1 cellular context compared by ENCODE assay signal in the genomic region with DNA sequence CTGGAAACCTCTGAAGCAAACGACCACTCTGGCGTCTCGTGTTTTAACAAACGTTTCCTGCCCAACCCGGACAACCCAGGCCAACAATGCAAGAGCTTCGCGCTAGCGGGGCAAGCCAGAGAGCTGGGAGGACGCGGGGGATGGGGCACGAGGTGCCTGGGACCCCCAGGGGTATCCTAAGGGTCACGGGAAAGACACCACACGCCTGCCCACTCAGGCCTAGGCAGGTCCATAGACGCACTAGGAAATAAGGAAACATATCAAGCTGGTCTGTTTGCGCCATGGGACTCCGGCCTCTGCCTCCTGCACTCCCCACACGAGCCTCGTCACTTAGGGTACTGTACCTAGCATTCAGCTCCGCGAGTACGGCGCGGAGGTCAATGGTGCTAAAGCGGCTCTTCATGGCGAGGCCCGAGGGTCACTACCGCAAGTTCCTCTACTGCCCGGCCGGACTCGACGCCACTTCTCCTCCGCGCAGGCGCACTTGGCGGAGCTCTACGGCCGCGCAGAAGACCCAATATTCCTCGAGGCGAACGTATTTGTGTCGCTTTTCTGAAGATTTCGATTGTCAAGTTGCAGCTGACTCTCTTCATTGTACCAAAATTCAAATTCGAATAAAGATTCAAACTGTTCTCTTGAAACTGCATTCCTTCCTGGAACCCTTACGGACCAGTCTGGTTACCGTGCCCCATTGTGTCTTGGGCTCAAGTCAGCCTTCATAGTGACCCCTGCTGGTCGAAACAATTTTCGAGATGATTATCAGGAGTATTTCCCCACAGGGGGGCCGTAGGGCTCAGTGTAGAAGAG.
TF ChIP-seq lines count a peak whose summit lies in the region.

A gene with protein sequence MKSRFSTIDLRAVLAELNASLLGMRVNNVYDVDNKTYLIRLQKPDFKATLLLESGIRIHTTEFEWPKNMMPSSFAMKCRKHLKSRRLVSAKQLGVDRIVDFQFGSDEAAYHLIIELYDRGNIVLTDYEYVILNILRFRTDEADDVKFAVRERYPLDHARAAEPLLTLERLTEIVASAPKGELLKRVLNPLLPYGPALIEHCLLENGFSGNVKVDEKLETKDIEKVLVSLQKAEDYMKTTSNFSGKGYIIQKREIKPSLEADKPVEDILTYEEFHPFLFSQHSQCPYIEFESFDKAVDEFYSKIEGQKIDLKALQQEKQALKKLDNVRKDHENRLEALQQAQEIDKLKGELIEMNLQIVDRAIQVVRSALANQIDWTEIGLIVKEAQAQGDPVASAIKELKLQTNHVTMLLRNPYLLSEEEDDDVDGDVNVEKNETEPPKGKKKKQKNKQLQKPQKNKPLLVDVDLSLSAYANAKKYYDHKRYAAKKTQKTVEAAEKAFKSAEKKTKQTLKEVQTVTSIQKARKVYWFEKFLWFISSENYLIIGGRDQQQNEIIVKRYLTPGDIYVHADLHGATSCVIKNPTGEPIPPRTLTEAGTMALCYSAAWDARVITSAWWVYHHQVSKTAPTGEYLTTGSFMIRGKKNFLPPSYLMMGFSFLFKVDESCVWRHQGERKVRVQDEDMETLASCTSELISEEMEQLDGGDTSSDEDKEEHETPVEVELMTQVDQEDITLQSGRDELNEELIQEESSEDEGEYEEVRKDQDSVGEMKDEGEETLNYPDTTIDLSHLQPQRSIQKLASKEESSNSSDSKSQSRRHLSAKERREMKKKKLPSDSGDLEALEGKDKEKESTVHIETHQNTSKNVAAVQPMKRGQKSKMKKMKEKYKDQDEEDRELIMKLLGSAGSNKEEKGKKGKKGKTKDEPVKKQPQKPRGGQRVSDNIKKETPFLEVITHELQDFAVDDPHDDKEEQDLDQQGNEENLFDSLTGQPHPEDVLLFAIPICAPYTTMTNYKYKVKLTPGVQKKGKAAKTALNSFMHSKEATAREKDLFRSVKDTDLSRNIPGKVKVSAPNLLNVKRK (minus strand): TSS at position 438 of the 807 bp plus-strand sequence. CDS start 35 bp downstream, at position 403.

TF ChIP-seq in HepG2, 621 proteins besides CTCF, POLR2A, EP300 and RAD21 (continued from another document and continues in another):
- TF ChIP-seq, protein P1, sequence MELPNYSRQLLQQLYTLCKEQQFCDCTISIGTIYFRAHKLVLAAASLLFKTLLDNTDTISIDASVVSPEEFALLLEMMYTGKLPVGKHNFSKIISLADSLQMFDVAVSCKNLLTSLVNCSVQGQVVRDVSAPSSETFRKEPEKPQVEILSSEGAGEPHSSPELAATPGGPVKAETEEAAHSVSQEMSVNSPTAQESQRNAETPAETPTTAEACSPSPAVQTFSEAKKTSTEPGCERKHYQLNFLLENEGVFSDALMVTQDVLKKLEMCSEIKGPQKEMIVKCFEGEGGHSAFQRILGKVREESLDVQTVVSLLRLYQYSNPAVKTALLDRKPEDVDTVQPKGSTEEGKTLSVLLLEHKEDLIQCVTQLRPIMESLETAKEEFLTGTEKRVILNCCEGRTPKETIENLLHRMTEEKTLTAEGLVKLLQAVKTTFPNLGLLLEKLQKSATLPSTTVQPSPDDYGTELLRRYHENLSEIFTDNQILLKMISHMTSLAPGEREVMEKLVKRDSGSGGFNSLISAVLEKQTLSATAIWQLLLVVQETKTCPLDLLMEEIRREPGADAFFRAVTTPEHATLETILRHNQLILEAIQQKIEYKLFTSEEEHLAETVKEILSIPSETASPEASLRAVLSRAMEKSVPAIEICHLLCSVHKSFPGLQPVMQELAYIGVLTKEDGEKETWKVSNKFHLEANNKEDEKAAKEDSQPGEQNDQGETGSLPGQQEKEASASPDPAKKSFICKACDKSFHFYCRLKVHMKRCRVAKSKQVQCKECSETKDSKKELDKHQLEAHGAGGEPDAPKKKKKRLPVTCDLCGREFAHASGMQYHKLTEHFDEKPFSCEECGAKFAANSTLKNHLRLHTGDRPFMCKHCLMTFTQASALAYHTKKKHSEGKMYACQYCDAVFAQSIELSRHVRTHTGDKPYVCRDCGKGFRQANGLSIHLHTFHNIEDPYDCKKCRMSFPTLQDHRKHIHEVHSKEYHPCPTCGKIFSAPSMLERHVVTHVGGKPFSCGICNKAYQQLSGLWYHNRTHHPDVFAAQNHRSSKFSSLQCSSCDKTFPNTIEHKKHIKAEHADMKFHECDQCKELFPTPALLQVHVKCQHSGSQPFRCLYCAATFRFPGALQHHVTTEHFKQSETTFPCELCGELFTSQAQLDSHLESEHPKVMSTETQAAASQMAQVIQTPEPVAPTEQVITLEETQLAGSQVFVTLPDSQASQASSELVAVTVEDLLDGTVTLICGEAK (IDR thresholded peaks at IDR 0.05) = no peak
- TF ChIP-seq, protein P1 (CRISPR knock-in tag; IDR thresholded peaks at IDR 0.05) = peak; percentile 87
- TF ChIP-seq RBFOX2 (IDR thresholded peaks at IDR 0.05; ENCODE audit: low read depth, low read length) = peak; percentile 80
- TF ChIP-seq, protein P2, sequence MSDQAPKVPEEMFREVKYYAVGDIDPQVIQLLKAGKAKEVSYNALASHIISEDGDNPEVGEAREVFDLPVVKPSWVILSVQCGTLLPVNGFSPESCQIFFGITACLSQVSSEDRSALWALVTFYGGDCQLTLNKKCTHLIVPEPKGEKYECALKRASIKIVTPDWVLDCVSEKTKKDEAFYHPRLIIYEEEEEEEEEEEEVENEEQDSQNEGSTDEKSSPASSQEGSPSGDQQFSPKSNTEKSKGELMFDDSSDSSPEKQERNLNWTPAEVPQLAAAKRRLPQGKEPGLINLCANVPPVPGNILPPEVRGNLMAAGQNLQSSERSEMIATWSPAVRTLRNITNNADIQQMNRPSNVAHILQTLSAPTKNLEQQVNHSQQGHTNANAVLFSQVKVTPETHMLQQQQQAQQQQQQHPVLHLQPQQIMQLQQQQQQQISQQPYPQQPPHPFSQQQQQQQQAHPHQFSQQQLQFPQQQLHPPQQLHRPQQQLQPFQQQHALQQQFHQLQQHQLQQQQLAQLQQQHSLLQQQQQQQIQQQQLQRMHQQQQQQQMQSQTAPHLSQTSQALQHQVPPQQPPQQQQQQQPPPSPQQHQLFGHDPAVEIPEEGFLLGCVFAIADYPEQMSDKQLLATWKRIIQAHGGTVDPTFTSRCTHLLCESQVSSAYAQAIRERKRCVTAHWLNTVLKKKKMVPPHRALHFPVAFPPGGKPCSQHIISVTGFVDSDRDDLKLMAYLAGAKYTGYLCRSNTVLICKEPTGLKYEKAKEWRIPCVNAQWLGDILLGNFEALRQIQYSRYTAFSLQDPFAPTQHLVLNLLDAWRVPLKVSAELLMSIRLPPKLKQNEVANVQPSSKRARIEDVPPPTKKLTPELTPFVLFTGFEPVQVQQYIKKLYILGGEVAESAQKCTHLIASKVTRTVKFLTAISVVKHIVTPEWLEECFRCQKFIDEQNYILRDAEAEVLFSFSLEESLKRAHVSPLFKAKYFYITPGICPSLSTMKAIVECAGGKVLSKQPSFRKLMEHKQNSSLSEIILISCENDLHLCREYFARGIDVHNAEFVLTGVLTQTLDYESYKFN (CRISPR knock-in tag; conservative IDR thresholded peaks at IDR 0.05) = 0 out of 2 replicates have a peak, but pooled peaks have one; percentile 26
- TF ChIP-seq TEAD3 (CRISPR knock-in tag; optimal IDR thresholded peaks at IDR 0.05; ENCODE audit: borderline replicate concordance) = no peak
- no peak for TF ChIP-seq FOXJ3 (CRISPR knock-in tag; IDR thresholded peaks at IDR 0.05; ENCODE audit: borderline replicate concordance)
- TF ChIP-seq ZNF747 (CRISPR knock-in tag; IDR thresholded peaks at IDR 0.05; ENCODE audit: borderline replicate concordance) = peak; percentile 94
- TF ChIP-seq SP4 (CRISPR knock-in tag; IDR thresholded peaks at IDR 0.05) = no peak
- TF ChIP-seq CBX2 (IDR thresholded peaks at IDR 0.05; ENCODE audit: low read depth, low read length) = no peak
- no peak for TF ChIP-seq CBX2 (CRISPR knock-in tag; IDR thresholded peaks at IDR 0.05; ENCODE audit: low read depth)
- TF ChIP-seq NRL (CRISPR knock-in tag; IDR thresholded peaks at IDR 0.05; ENCODE audit: borderline replicate concordance) = peak; percentile 72; the same call in 1 of the 2 replicates
- no peak for TF ChIP-seq SCMH1 (CRISPR knock-in tag; IDR thresholded peaks at IDR 0.05; ENCODE audit: borderline replicate concordance)
- peak; percentile 87 for TF ChIP-seq DMAP1 (CRISPR knock-in tag; IDR thresholded peaks at IDR 0.05)
- TF ChIP-seq SAFB2 (CRISPR knock-in tag; IDR thresholded peaks at IDR 0.05; ENCODE audit: borderline replicate concordance, low read depth) = no peak; the same call in 1 of the 2 replicates
- TF ChIP-seq, protein P3, sequence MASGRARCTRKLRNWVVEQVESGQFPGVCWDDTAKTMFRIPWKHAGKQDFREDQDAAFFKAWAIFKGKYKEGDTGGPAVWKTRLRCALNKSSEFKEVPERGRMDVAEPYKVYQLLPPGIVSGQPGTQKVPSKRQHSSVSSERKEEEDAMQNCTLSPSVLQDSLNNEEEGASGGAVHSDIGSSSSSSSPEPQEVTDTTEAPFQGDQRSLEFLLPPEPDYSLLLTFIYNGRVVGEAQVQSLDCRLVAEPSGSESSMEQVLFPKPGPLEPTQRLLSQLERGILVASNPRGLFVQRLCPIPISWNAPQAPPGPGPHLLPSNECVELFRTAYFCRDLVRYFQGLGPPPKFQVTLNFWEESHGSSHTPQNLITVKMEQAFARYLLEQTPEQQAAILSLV (CRISPR knock-in tag; IDR thresholded peaks at IDR 0.05; ENCODE audit: borderline replicate concordance) = peak; percentile 29; the same call in 1 of the 2 replicates
- TF ChIP-seq CBX5 (CRISPR knock-in tag; IDR thresholded peaks at IDR 0.05; ENCODE audit: borderline replicate concordance) = peak; percentile 65; the same call in 1 of the 2 replicates
- peak; percentile 83 for TF ChIP-seq GABPB1 (CRISPR knock-in tag; IDR thresholded peaks at IDR 0.05)
- TF ChIP-seq, protein P4, sequence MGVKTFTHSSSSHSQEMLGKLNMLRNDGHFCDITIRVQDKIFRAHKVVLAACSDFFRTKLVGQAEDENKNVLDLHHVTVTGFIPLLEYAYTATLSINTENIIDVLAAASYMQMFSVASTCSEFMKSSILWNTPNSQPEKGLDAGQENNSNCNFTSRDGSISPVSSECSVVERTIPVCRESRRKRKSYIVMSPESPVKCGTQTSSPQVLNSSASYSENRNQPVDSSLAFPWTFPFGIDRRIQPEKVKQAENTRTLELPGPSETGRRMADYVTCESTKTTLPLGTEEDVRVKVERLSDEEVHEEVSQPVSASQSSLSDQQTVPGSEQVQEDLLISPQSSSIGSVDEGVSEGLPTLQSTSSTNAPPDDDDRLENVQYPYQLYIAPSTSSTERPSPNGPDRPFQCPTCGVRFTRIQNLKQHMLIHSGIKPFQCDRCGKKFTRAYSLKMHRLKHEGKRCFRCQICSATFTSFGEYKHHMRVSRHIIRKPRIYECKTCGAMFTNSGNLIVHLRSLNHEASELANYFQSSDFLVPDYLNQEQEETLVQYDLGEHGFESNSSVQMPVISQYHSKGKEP (CRISPR knock-in tag; IDR thresholded peaks at IDR 0.05) = no peak
- peak; percentile 48; the same call in 1 of the 2 replicates for TF ChIP-seq HOXA3 (CRISPR knock-in tag; IDR thresholded peaks at IDR 0.05)
- TF ChIP-seq HDAC2 (CRISPR knock-in tag; IDR thresholded peaks at IDR 0.05) = peak; percentile 49
- peak; percentile 84 for TF ChIP-seq ZFP82 (CRISPR knock-in tag; IDR thresholded peaks at IDR 0.05; ENCODE audit: borderline replicate concordance)
- no peak for TF ChIP-seq KAT2B (IDR thresholded peaks at IDR 0.05; ENCODE audit: borderline replicate concordance, low read depth, low read length)
- TF ChIP-seq RORA (CRISPR knock-in tag; IDR thresholded peaks at IDR 0.05) = no peak
- peak; percentile 71; the same call in 1 of the 2 replicates for TF ChIP-seq CENPT (CRISPR knock-in tag; IDR thresholded peaks at IDR 0.05; ENCODE audit: low read depth)
- TF ChIP-seq ZNF12 (CRISPR knock-in tag; IDR thresholded peaks at IDR 0.05) = no peak
- TF ChIP-seq GATAD2A (CRISPR knock-in tag; IDR thresholded peaks at IDR 0.05) = peak; percentile 53
- no peak for TF ChIP-seq ZNF660 (CRISPR knock-in tag; IDR thresholded peaks at IDR 0.05; ENCODE audit: borderline replicate concordance, low read depth)
- TF ChIP-seq ISL2 (CRISPR knock-in tag; IDR thresholded peaks at IDR 0.05) = peak; percentile 33; the same call in 1 of the 2 replicates
- peak; percentile 83; the same call in 1 of the 2 replicates for TF ChIP-seq GLI4 (CRISPR knock-in tag; IDR thresholded peaks at IDR 0.05; ENCODE audit: borderline replicate concordance)
- TF ChIP-seq, protein P5, sequence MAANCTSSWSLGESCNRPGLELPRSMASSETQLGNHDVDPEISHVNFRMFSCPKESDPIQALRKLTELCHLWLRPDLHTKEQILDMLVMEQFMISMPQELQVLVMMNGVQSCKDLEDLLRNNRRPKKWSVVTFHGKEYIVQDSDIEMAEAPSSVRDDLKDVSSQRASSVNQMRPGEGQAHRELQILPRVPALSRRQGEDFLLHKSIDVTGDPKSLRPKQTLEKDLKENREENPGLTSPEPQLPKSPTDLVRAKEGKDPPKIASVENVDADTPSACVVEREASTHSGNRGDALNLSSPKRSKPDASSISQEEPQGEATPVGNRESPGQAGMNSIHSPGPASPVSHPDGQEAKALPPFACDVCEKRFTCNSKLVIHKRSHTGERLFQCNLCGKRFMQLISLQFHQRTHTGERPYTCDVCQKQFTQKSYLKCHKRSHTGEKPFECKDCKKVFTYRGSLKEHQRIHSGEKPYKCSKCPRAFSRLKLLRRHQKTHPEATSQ (CRISPR knock-in tag; IDR thresholded peaks at IDR 0.05; ENCODE audit: borderline replicate concordance) = peak; percentile 72; the same call in 1 of the 2 replicates
